ENCODE assay signal across 1 cellular context in genomic region chr3:141375381-141376301, GRCh38.
TF ChIP-seq lines count a peak whose summit lies in the region.

No MANE protein-coding gene starts in this region.

TF ChIP-seq in GM23338, 12 proteins besides CTCF, POLR2A, EP300 and RAD21 (continued from another document):
- TF ChIP-seq REST (IDR thresholded peaks at IDR 0.05; ENCODE audit: unreplicated experiment) (no peak), JUNB (IDR thresholded peaks at IDR 0.05; ENCODE audit: unreplicated experiment) (no peak), ZNF462 (CRISPR knock-in tag; IDR thresholded peaks at IDR 0.05) (no peak), EZH2phosphoT487 (IDR thresholded peaks at IDR 0.05; ENCODE audit: unreplicated experiment) (no peak), EZH2 (IDR thresholded peaks at IDR 0.05; ENCODE audit: low read depth, unreplicated experiment) (no peak), ZNF114 (CRISPR knock-in tag; IDR thresholded peaks at IDR 0.05) (no peak)
TF ChIP-seq in GM23338: peak in this region for 0.
